1 cellular context compared by ENCODE assay signal in genomic region chr6:48611332-48611731, GRCh38.
TF ChIP-seq lines count a peak whose summit lies in the region.

No MANE protein-coding gene starts in this region.

TF ChIP-seq in IMR-90, 13 proteins besides CTCF, POLR2A, EP300 and RAD21 (continued from another document):
- no peak for TF ChIP-seq USF2 (IDR thresholded peaks at IDR 0.05; ENCODE audit: low read depth, low read length)
- no peak for TF ChIP-seq CHD1 (IDR thresholded peaks at IDR 0.05; ENCODE audit: low read depth, low read length)
- TF ChIP-seq CEBPB (IDR thresholded peaks at IDR 0.05; ENCODE audit: low read depth, low read length), result no peak
